Comparison of ENCODE assay signal across 29 cellular contexts in the genomic region with DNA sequence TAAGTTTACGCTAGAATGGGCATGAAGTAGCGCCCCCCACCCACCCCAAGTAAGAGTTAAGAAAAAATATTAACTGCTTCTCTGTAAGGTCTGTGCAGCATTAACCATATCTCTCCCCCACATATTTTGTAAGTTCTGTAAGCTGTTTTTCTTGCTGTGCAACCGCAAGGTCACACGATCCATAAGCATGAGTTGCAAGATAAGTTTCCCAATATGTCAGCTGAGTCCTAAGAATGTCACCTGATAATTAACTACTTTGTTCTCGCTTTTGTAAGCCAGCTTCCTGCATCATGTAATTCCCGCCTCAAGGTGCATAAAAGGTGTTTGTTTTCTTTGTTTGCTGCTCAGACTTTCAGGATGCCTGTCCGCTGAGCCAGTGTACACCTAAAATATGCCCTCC.
DNase-seq lines count a peak whose midpoint lies in the region; ATAC-seq, FAIRE-seq and TF ChIP-seq lines count a peak whose summit lies in the region.
"Had no signal": no experiment of that assay in that cellular context is flagged by ENCODE, and none has a peak within 500 bp of the region (broad histone marks: within the 10 kb centered on the region; RNA-seq: fewer than 3 reads in every experiment).

No MANE protein-coding gene starts in this region.

- H3K27ac Mint-ChIP-seq in GM23338: no peak overlapping the region
- H3K27ac Mint-ChIP-seq in nephron: peak overlapping the region in 2 of 3 experiments; percentile 28 to 67
- H3K27ac Mint-ChIP-seq in mesothelial cell of epicardium: no peak overlapping the region
- H3K27ac Mint-ChIP-seq: activated CD4-positive, alpha-beta T cell treated with anti-CD3 and anti-CD28 coated beads, Interleukin-2, amount 10 ng/mL, durations not matched to agents 24 days and 14 days; activated T-cell treated with anti-CD3 and anti-CD28 coated beads, Interleukin-2, amount 50 U/mL, for 24 hours; CD4-positive, alpha-beta memory T cell; stimulated activated naive CD8-positive, alpha-beta T cell treated with anti-CD3 and anti-CD28 coated beads, Interleukin-15, amount 100 ng/mL, for 72 hours had no signal

- TF ChIP-seq CTCF in GM23338 (conservative IDR thresholded peaks at IDR 0.05; ENCODE audit: low read depth in 2 of 2) (no peak), PC-9 (conservative IDR thresholded peaks at IDR 0.05) (no peak), fibroblast of pulmonary artery (IDR thresholded peaks at IDR 0.05; ENCODE audit: low read length, missing control alignments) (no peak), nephron (IDR thresholded peaks at IDR 0.05; ENCODE audit: unreplicated experiment in 3 of 3) (no peak), mesothelial cell of epicardium (IDR thresholded peaks at IDR 0.05; ENCODE audit: unreplicated experiment) (no peak)

- H3K4me1 Mint-ChIP-seq in GM23338: peaks cover 14% of the 10 kb centered on the region
- peaks cover 18% of the 10 kb centered on the region for H3K4me1 Mint-ChIP-seq in nephron
- H3K4me1 Mint-ChIP-seq in mesothelial cell of epicardium: peaks cover 15% of the 10 kb centered on the region
- H3K4me1 Mint-ChIP-seq: activated CD4-positive, alpha-beta T cell treated with anti-CD3 and anti-CD28 coated beads, Interleukin-2, amount 10 ng/mL, durations not matched to agents 24 days and 14 days; CD4-positive, alpha-beta memory T cell; stimulated activated naive CD8-positive, alpha-beta T cell treated with anti-CD3 and anti-CD28 coated beads, Interleukin-15, amount 100 ng/mL, for 72 hours had no signal

- no peaks in the 10 kb centered on the region for H3K27me3 ChIP-seq in GM23338 (ENCODE audit: insufficient read depth)
- H3K27me3 ChIP-seq in PC-9 (ENCODE audit: insufficient read depth, low read depth): no peaks in the 10 kb centered on the region
- H3K27me3 ChIP-seq: neutrophil, tibial artery had no signal

- DNase-seq in GM23338 (ENCODE audit: low spot score) (no peak), PC-9 (peak; percentile 3 to 96), fibroblast of pulmonary artery (ENCODE audit: low read depth) (peak; percentile 18), DMS 273 treated with DMSO at 0.1 percent for 48 hours (lab: John Stamatoyannopoulos, UW) (no peak), frontal cortex (ENCODE audit: low spot score in 2 of 2) (no peak), mesothelial cell of epicardium (ENCODE audit: low spot score in 2 of 2, unreplicated experiment in 2 of 2) (no peak), SK-N-DZ (ENCODE audit: low spot score) (no peak)
- DNase-seq: activated CD4-positive, alpha-beta T cell treated with anti-CD3 and anti-CD28 coated beads, Interleukin-2, amount 10 ng/mL, durations not matched to agents 24 days and 14 days; activated gamma-delta T cell treated with Interleukin-2 at 50 U/mL for 16 hours; activated T-cell treated with anti-CD3 and anti-CD28 coated beads, Interleukin-2, amount 50 U/mL, for 24 hours; CD4-positive, alpha-beta memory T cell; cerebellar nuclear complex; DMS153; dorsolateral prefrontal cortex; glutamatergic neuron; GM23248; left cardiac atrium; mammary epithelial cell; NCI-H1105; NCI-H2081; NCI-H226; NCI-H748 treated with DMSO at 0.1 percent for 48 hours; psoas muscle; Right ventricle myocardium superior; stimulated activated naive CD8-positive, alpha-beta T cell treated with anti-CD3 and anti-CD28 coated beads, Interleukin-15, amount 100 ng/mL, for 72 hours; tibial artery had no signal

- CTCF ChIA-PET in PC-9 (lab: Charles Lee): no interaction called here

- POLR2A ChIA-PET in PC-9 (lab: Charles Lee; ENCODE audit: unreplicated experiment): interaction anchor here (0.6 kb wide), 1 partner anchor 80 kb away, joined by 5 read pairs; no protein-coding TSS in a partner anchor

- H3K9me3 Mint-ChIP-seq in GM23338 (no peaks in the 10 kb centered on the region), nephron (no peaks in the 10 kb centered on the region), mesothelial cell of epicardium (peaks cover 2% of the 10 kb centered on the region)
- H3K9me3 Mint-ChIP-seq: activated CD4-positive, alpha-beta T cell treated with anti-CD3 and anti-CD28 coated beads, Interleukin-2, amount 10 ng/mL, durations not matched to agents 24 days and 14 days; activated T-cell treated with anti-CD3 and anti-CD28 coated beads, Interleukin-2, amount 50 U/mL, for 24 hours; CD4-positive, alpha-beta memory T cell; stimulated activated naive CD8-positive, alpha-beta T cell treated with anti-CD3 and anti-CD28 coated beads, Interleukin-15, amount 100 ng/mL, for 72 hours had no signal

- H3K27me3 Mint-ChIP-seq in GM23338 (ENCODE audit: insufficient read depth, low read depth, poor library complexity) (no peaks in the 10 kb centered on the region), nephron (ENCODE audit: low read depth) (no peaks in the 10 kb centered on the region), mesothelial cell of epicardium (ENCODE audit: low read depth) (no peaks in the 10 kb centered on the region)
- H3K27me3 Mint-ChIP-seq: activated CD4-positive, alpha-beta T cell treated with anti-CD3 and anti-CD28 coated beads, Interleukin-2, amount 10 ng/mL, durations not matched to agents 24 days and 14 days; activated T-cell treated with anti-CD3 and anti-CD28 coated beads, Interleukin-2, amount 50 U/mL, for 24 hours; stimulated activated naive CD8-positive, alpha-beta T cell treated with anti-CD3 and anti-CD28 coated beads, Interleukin-15, amount 100 ng/mL, for 72 hours had no signal

- no peak overlapping the region for H3K4me3 Mint-ChIP-seq in GM23338
- H3K4me3 Mint-ChIP-seq in nephron: no peak overlapping the region
- no peak overlapping the region for H3K4me3 Mint-ChIP-seq in mesothelial cell of epicardium
- H3K4me3 Mint-ChIP-seq: activated CD4-positive, alpha-beta T cell treated with anti-CD3 and anti-CD28 coated beads, Interleukin-2, amount 10 ng/mL, durations not matched to agents 24 days and 14 days; activated T-cell treated with anti-CD3 and anti-CD28 coated beads, Interleukin-2, amount 50 U/mL, for 24 hours; CD4-positive, alpha-beta memory T cell; stimulated activated naive CD8-positive, alpha-beta T cell treated with anti-CD3 and anti-CD28 coated beads, Interleukin-15, amount 100 ng/mL, for 72 hours had no signal

- H2AFZ ChIP-seq in GM23338 (0 out of 2 replicates have a peak overlapping the region, but pooled peaks have one; percentile 29), PC-9 (peak overlapping the region; percentile 57; the same call in 1 of the 2 replicates)
- H2AFZ ChIP-seq: GM23248 had no signal

- H3K9me2 ChIP-seq in GM23338 (ENCODE audit: insufficient read depth) (peaks cover 7% of the 10 kb centered on the region; the same call in 1 of the 2 replicates), PC-9 (ENCODE audit: insufficient read depth) (no peaks in the 10 kb centered on the region)

- intact Hi-C loops in PC-9 (cut with micrococcal nuclease; ENCODE audit: unreplicated experiment): no loop called here

- H3K9me3 ChIP-seq in PC-9 (ENCODE audit: insufficient read depth, low read depth): no peaks in the 10 kb centered on the region
- H3K9me3 ChIP-seq: neutrophil, psoas muscle, tibial artery had no signal

- H3K4me3 ChIP-seq in GM23338: no peak overlapping the region
- no peak overlapping the region; the same call in 1 of the 2 replicates for H3K4me3 ChIP-seq in PC-9
- H3K4me3 ChIP-seq in fibroblast of pulmonary artery (replicated peaks; ENCODE audit: low read depth, low read length): no peak overlapping the region
- H3K4me3 ChIP-seq: dorsolateral prefrontal cortex, GM23248, psoas muscle, tibial artery had no signal

- H3K4me1 ChIP-seq in GM23338 (ENCODE audit: insufficient read depth): peaks cover 9% of the 10 kb centered on the region; the same call in 1 of the 2 replicates
- H3K4me1 ChIP-seq in PC-9 (replicated peaks; ENCODE audit: insufficient read depth): peaks cover 32% of the 10 kb centered on the region
- H3K4me1 ChIP-seq: psoas muscle, tibial artery had no signal

- no TSS peak for BruUV-seq in PC-9 (replicated peaks; lab: Mats Ljungman, UMichigan)

- FAIRE-seq in frontal cortex (lab: Jason Lieb, UNC): no peak
- FAIRE-seq: HepG2 had no signal

- no peaks in the 10 kb centered on the region for H3K36me3 Mint-ChIP-seq in GM23338 (ENCODE audit: low read depth)
- H3K36me3 Mint-ChIP-seq in nephron (ENCODE audit: low read depth): peaks cover 5% of the 10 kb centered on the region
- H3K36me3 Mint-ChIP-seq in mesothelial cell of epicardium: no peaks in the 10 kb centered on the region
- H3K36me3 Mint-ChIP-seq: CD4-positive, alpha-beta memory T cell had no signal

- no peak overlapping the region for H3K27ac ChIP-seq in GM23338 (ENCODE audit: low read depth)
- peak overlapping the region; percentile 57 for H3K27ac ChIP-seq in PC-9
- H3K27ac ChIP-seq: dorsolateral prefrontal cortex, GM23248, neutrophil, psoas muscle, tibial artery had no signal

- no peak overlapping the region for H3K4me2 ChIP-seq in GM23338
- H3K4me2 ChIP-seq in PC-9: peak overlapping the region; percentile 51

- H3F3A ChIP-seq in GM23338 (replicated peaks; ENCODE audit: low read depth) (no peaks in the 10 kb centered on the region), PC-9 (ENCODE audit: insufficient read depth, low read depth) (peaks cover 16% of the 10 kb centered on the region)

- H3K36me3 ChIP-seq in GM23338 (ENCODE audit: insufficient read depth): no peaks in the 10 kb centered on the region
- no peaks in the 10 kb centered on the region for H3K36me3 ChIP-seq in PC-9 (ENCODE audit: low read depth)
- H3K36me3 ChIP-seq: neutrophil, tibial artery had no signal

- ATAC-seq in GM23338: no peak
- ATAC-seq: HepG2; left cardiac atrium; psoas muscle; stimulated activated naive CD8-positive, alpha-beta T cell treated with anti-CD3 and anti-CD28 coated beads, Interleukin-15, amount 100 ng/mL, for 72 hours had no signal

- H4K20me1 ChIP-seq in GM23338 (replicated peaks; ENCODE audit: insufficient read depth) (no peaks in the 10 kb centered on the region), PC-9 (ENCODE audit: insufficient read depth) (no peaks in the 10 kb centered on the region)

- H3K79me2 ChIP-seq in GM23338 (replicated peaks; ENCODE audit: insufficient read depth) (no peaks in the 10 kb centered on the region), PC-9 (ENCODE audit: low read depth) (no peaks in the 10 kb centered on the region)

TF ChIP-seq in GM23338, 12 proteins besides CTCF, POLR2A, EP300 and RAD21:
- TF ChIP-seq EZH2 (IDR thresholded peaks at IDR 0.05; ENCODE audit: low read depth, unreplicated experiment): no peak
- no peak for TF ChIP-seq NANOG (IDR thresholded peaks at IDR 0.05; ENCODE audit: borderline replicate concordance)

Comparison
In these comparisons a context has a peak if more than half of its experiments do, and no peak if none do; other contexts are left out.
1. DNase-seq: peak in PC-9 (2 of 2) and fibroblast of pulmonary artery (single experiment); none in GM23338 (single experiment), DMS 273 treated with DMSO at 0.1 percent for 48 hours (single experiment), frontal cortex (0 of 2), mesothelial cell of epicardium (0 of 2) and SK-N-DZ (single experiment).
2. H3K27ac Mint-ChIP-seq: peak in nephron (2 of 3); none in GM23338 (single experiment) and mesothelial cell of epicardium (single experiment).